Comparison of ENCODE assay signal across 13 cellular contexts in genomic region chr1:205599667-205600042, GRCh38. TPM values are rescaled to one million over a fixed set of nuclear protein-coding genes. Genes with fewer than 3 reads are reported as not detected.
DNase-seq lines count a peak whose midpoint lies in the region; ATAC-seq and TF ChIP-seq lines count a peak whose summit lies in the region.
"Had no signal": no experiment of that assay in that cellular context is flagged by ENCODE, and none has a peak within 500 bp of the region (broad histone marks: within the 10 kb centered on the region; RNA-seq: fewer than 3 reads in every experiment).

No MANE protein-coding gene starts in this region.

- ATAC-seq in stimulated activated effector memory CD8-positive, alpha-beta T cell treated with anti-CD3 and anti-CD28 coated beads, Interleukin-12 subunit alpha, Interleukin-12 subunit beta, amount 100 ng/mL, for 72 hours, result no peak
- ATAC-seq in HG02798 (IDR thresholded peaks at IDR 0.05; ENCODE audit: poor library complexity, unreplicated experiment), result no peak

- no peak for TF ChIP-seq CTCF in fibroblast of pulmonary artery (IDR thresholded peaks at IDR 0.05; ENCODE audit: low read length, missing control alignments)

- H3K4me3 Mint-ChIP-seq in T-helper 1 cell treated with Interleukin-12 subunit alpha and Interleukin-12 subunit beta and Interleukin-4 antibody, amounts not matched to agents 30 μg/mL and 1 μg/mL, for 36 hours, result no peak overlapping the region
- no peak overlapping the region for H3K4me3 Mint-ChIP-seq in activated T-helper 1 cell treated with anti-CD3 and anti-CD28 coated beads, Interleukin-12 subunit alpha, Interleukin-12 subunit beta, Interleukin-2, Interleukin-4 antibody, amounts not matched to agents 30 ng/mL and 10 ng/mL and 1 ng/mL, durations not matched to agents 14 hours and 24 hours and 36 hours
- no peak overlapping the region for H3K4me3 Mint-ChIP-seq in stimulated activated effector memory CD8-positive, alpha-beta T cell treated with anti-CD3 and anti-CD28 coated beads, Interleukin-12 subunit alpha, Interleukin-12 subunit beta, amount 100 ng/mL, for 72 hours
- H3K4me3 Mint-ChIP-seq: central memory CD8-positive, alpha-beta T cell had no signal

- H3K36me3 Mint-ChIP-seq in T-helper 1 cell treated with Interleukin-12 subunit alpha and Interleukin-12 subunit beta and Interleukin-4 antibody, amounts not matched to agents 30 μg/mL and 1 μg/mL, for 36 hours (ENCODE audit: low read depth), result peaks cover 24% of the 10 kb centered on the region
- peaks cover 34% of the 10 kb centered on the region for H3K36me3 Mint-ChIP-seq in activated T-helper 1 cell treated with anti-CD3 and anti-CD28 coated beads, Interleukin-12 subunit alpha, Interleukin-12 subunit beta, Interleukin-2, Interleukin-4 antibody, amounts not matched to agents 30 ng/mL and 10 ng/mL and 1 ng/mL, durations not matched to agents 14 hours and 24 hours and 36 hours (ENCODE audit: low read depth)
- peaks cover 23% of the 10 kb centered on the region for H3K36me3 Mint-ChIP-seq in stimulated activated effector memory CD8-positive, alpha-beta T cell treated with anti-CD3 and anti-CD28 coated beads, Interleukin-12 subunit alpha, Interleukin-12 subunit beta, amount 100 ng/mL, for 72 hours

- H3K27me3 Mint-ChIP-seq in T-helper 1 cell treated with Interleukin-12 subunit alpha and Interleukin-12 subunit beta and Interleukin-4 antibody, amounts not matched to agents 30 μg/mL and 1 μg/mL, for 36 hours (ENCODE audit: low read depth), result no peaks in the 10 kb centered on the region
- no peaks in the 10 kb centered on the region for H3K27me3 Mint-ChIP-seq in activated T-helper 1 cell treated with anti-CD3 and anti-CD28 coated beads, Interleukin-12 subunit alpha, Interleukin-12 subunit beta, Interleukin-2, Interleukin-4 antibody, amounts not matched to agents 30 ng/mL and 10 ng/mL and 1 ng/mL, durations not matched to agents 14 hours and 24 hours and 36 hours (ENCODE audit: insufficient read depth)
- H3K27me3 Mint-ChIP-seq: central memory CD8-positive, alpha-beta T cell had no signal

- peak overlapping the region; percentile 0 for H3K4me3 ChIP-seq in fibroblast of pulmonary artery (replicated peaks; ENCODE audit: low read depth, low read length)
- H3K4me3 ChIP-seq: SK-N-MC had no signal

- H3K27ac Mint-ChIP-seq in T-helper 1 cell treated with Interleukin-12 subunit alpha and Interleukin-12 subunit beta and Interleukin-4 antibody, amounts not matched to agents 30 μg/mL and 1 μg/mL, for 36 hours, result peak overlapping the region; percentile 37
- H3K27ac Mint-ChIP-seq in activated T-helper 1 cell treated with anti-CD3 and anti-CD28 coated beads, Interleukin-12 subunit alpha, Interleukin-12 subunit beta, Interleukin-2, Interleukin-4 antibody, amounts not matched to agents 30 ng/mL and 10 ng/mL and 1 ng/mL, durations not matched to agents 14 hours and 24 hours and 36 hours, result peak overlapping the region; percentile 66
- peak overlapping the region; percentile 76 for H3K27ac Mint-ChIP-seq in stimulated activated effector memory CD8-positive, alpha-beta T cell treated with anti-CD3 and anti-CD28 coated beads, Interleukin-12 subunit alpha, Interleukin-12 subunit beta, amount 100 ng/mL, for 72 hours

- peaks cover 22% of the 10 kb centered on the region for H3K4me1 Mint-ChIP-seq in T-helper 1 cell treated with Interleukin-12 subunit alpha and Interleukin-12 subunit beta and Interleukin-4 antibody, amounts not matched to agents 30 μg/mL and 1 μg/mL, for 36 hours (ENCODE audit: low read depth)
- peaks cover 14% of the 10 kb centered on the region for H3K4me1 Mint-ChIP-seq in activated T-helper 1 cell treated with anti-CD3 and anti-CD28 coated beads, Interleukin-12 subunit alpha, Interleukin-12 subunit beta, Interleukin-2, Interleukin-4 antibody, amounts not matched to agents 30 ng/mL and 10 ng/mL and 1 ng/mL, durations not matched to agents 14 hours and 24 hours and 36 hours (ENCODE audit: low read depth)
- peaks cover 15% of the 10 kb centered on the region for H3K4me1 Mint-ChIP-seq in stimulated activated effector memory CD8-positive, alpha-beta T cell treated with anti-CD3 and anti-CD28 coated beads, Interleukin-12 subunit alpha, Interleukin-12 subunit beta, amount 100 ng/mL, for 72 hours

- intact Hi-C loops in activated T-helper 1 cell treated with anti-CD3 and anti-CD28 coated beads, Interleukin-12 subunit alpha, Interleukin-12 subunit beta, Interleukin-2, Interleukin-4 antibody, amounts not matched to agents 30 ng/mL and 10 ng/mL and 1 ng/mL, durations not matched to agents 14 hours and 24 hours and 36 hours (cut with micrococcal nuclease), result loop anchor here (1.0 to 2.0 kb wide), 3 partner anchors 7 to 33 kb away; partner anchors contain the start of gene ELK4

- DNase-seq in T-helper 1 cell, result no peak
- DNase-seq in activated T-helper 1 cell treated with anti-CD3 and anti-CD28 coated beads, Interleukin-12 subunit alpha, Interleukin-12 subunit beta, Interleukin-2, Interleukin-4 antibody, amounts not matched to agents 30 ng/mL and 10 ng/mL and 1 ng/mL, durations not matched to agents 14 hours and 24 hours and 36 hours (ENCODE audit: low spot score), result no peak
- no peak for DNase-seq in fibroblast of pulmonary artery (ENCODE audit: low read depth)
- DNase-seq in stimulated activated effector memory CD8-positive, alpha-beta T cell treated with anti-CD3 and anti-CD28 coated beads, Interleukin-12 subunit alpha, Interleukin-12 subunit beta, amount 100 ng/mL, for 72 hours (ENCODE audit: low spot score in 2 of 2), result no peak
- DNase-seq in OCI-M2 (lab: John Stamatoyannopoulos, UW; ENCODE audit: unreplicated experiment), result no peak
- no peak for DNase-seq in DMS53 (lab: John Stamatoyannopoulos, UW)
- DNase-seq: DMS153, MM.1S, NCI-H524 treated with DMSO at 0.1 percent for 48 hours had no signal

- H3K9me3 Mint-ChIP-seq in T-helper 1 cell treated with Interleukin-12 subunit alpha and Interleukin-12 subunit beta and Interleukin-4 antibody, amounts not matched to agents 30 μg/mL and 1 μg/mL, for 36 hours, result no peaks in the 10 kb centered on the region
- no peaks in the 10 kb centered on the region for H3K9me3 Mint-ChIP-seq in activated T-helper 1 cell treated with anti-CD3 and anti-CD28 coated beads, Interleukin-12 subunit alpha, Interleukin-12 subunit beta, Interleukin-2, Interleukin-4 antibody, amounts not matched to agents 30 ng/mL and 10 ng/mL and 1 ng/mL, durations not matched to agents 14 hours and 24 hours and 36 hours
- H3K9me3 Mint-ChIP-seq in stimulated activated effector memory CD8-positive, alpha-beta T cell treated with anti-CD3 and anti-CD28 coated beads, Interleukin-12 subunit alpha, Interleukin-12 subunit beta, amount 100 ng/mL, for 72 hours, result no peaks in the 10 kb centered on the region
- H3K9me3 Mint-ChIP-seq: central memory CD8-positive, alpha-beta T cell had no signal

RNA-seq across cellular contexts. Expression of gene ELK4, which starts 32.2 kb away (rescaled TPM):
- total RNA-seq in activated T-helper 1 cell treated with anti-CD3 and anti-CD28 coated beads, Interleukin-12 subunit alpha, Interleukin-12 subunit beta, Interleukin-2, Interleukin-4 antibody, amounts not matched to agents 30 ng/mL and 10 ng/mL and 1 ng/mL, durations not matched to agents 14 hours and 24 hours and 36 hours, result 81.1 and 86.2 TPM in 2 replicates
